In genomic region chr1:161197560-161198205, GRCh38 we compare ENCODE assay signal across 9 cellular contexts. TPM values are rescaled to one million over a fixed set of nuclear protein-coding genes. Genes with fewer than 3 reads are reported as not detected.
DNase-seq lines count a peak whose midpoint lies in the region; ATAC-seq and TF ChIP-seq lines count a peak whose summit lies in the region.
"Had no signal": no experiment of that assay in that cellular context is flagged by ENCODE, and none has a peak within 500 bp of the region (broad histone marks: within the 10 kb centered on the region; RNA-seq: fewer than 3 reads in every experiment).

No MANE protein-coding gene starts in this region.

- peak overlapping the region; percentile 28 to 92 for H3K27ac Mint-ChIP-seq in activated naive CD4-positive, alpha-beta T cell treated with anti-CD3 and anti-CD28 coated beads, Interleukin-2, amount 50 U/mL, for 72 hours
- H3K27ac Mint-ChIP-seq in immature natural killer cell, result peak overlapping the region in 1 of 6 donors; percentile 31

- H3K36me3 ChIP-seq in esophagus (ENCODE audit: control insufficient read depth in 2 of 2, insufficient read depth in 2 of 2, low read length in 1 of 2) (peaks cover 0 to 5% of the 10 kb centered on the region in 2 donors), muscle layer of duodenum (ENCODE audit: control insufficient read depth in 1 of 2, insufficient read depth in 2 of 2, low read length in 2 of 2) (peaks cover 4 to 8% of the 10 kb centered on the region in 2 donors), upper lobe of right lung (no peaks in the 10 kb centered on the region)

- intact Hi-C loops in upper lobe of right lung (cut with DNase I), result no loop called here

- no peaks in the 10 kb centered on the region for H3K9me3 Mint-ChIP-seq in activated naive CD4-positive, alpha-beta T cell treated with anti-CD3 and anti-CD28 coated beads, Interleukin-2, amount 50 U/mL, for 72 hours
- no peaks in the 10 kb centered on the region for H3K9me3 Mint-ChIP-seq in immature natural killer cell

- 56 to 74% methylated on average over 11 of the region's 11 CpGs for WGBS in esophagus, 2 donors

- TF ChIP-seq CTCF in upper lobe of right lung (IDR thresholded peaks at IDR 0.05), result no peak

- H3K36me3 Mint-ChIP-seq in activated naive CD4-positive, alpha-beta T cell treated with anti-CD3 and anti-CD28 coated beads, Interleukin-2, amount 50 U/mL, for 72 hours, result peaks cover 6 to 8% of the 10 kb centered on the region in 2 donors
- peaks cover 0 to 3% (median 0%) of the 10 kb centered on the region in 3 donors for H3K36me3 Mint-ChIP-seq in immature natural killer cell

- H3K27ac ChIP-seq in esophagus (ENCODE audit: low read depth in 2 of 2, low read length in 1 of 2), result peak overlapping the region; percentile 71 to 100
- peak overlapping the region; percentile 85 for H3K27ac ChIP-seq in muscle layer of duodenum (ENCODE audit: low read length)
- peak overlapping the region; percentile 98 for H3K27ac ChIP-seq in upper lobe of right lung

- H3K27me3 Mint-ChIP-seq in immature natural killer cell (ENCODE audit: low read depth in 3 of 3), result peaks cover 0 to 8% (median 5%) of the 10 kb centered on the region in 3 donors

- H3K9me3 ChIP-seq in esophagus (ENCODE audit: control insufficient read depth in 2 of 2, insufficient read depth in 1 of 2, low read depth in 1 of 2, low read length in 1 of 2), result no peaks in the 10 kb centered on the region
- H3K9me3 ChIP-seq in muscle layer of duodenum (ENCODE audit: control insufficient read depth in 1 of 2, low read length in 2 of 2), result no peaks in the 10 kb centered on the region
- H3K9me3 ChIP-seq in upper lobe of right lung, result no peaks in the 10 kb centered on the region
- H3K9me3 ChIP-seq: A549 had no signal

- no peak overlapping the region for H3K4me3 Mint-ChIP-seq in immature natural killer cell

- no peak for ATAC-seq in activated naive CD4-positive, alpha-beta T cell treated with anti-CD3 and anti-CD28 coated beads, Interleukin-2, amount 50 U/mL, for 72 hours
- ATAC-seq in upper lobe of right lung, result no peak
- no peak for ATAC-seq in HG03025 (IDR thresholded peaks at IDR 0.05; ENCODE audit: low FRiP score, unreplicated experiment)
- ATAC-seq: A549 had no signal

- DNase-seq in activated naive CD4-positive, alpha-beta T cell treated with anti-CD3 and anti-CD28 coated beads, Interleukin-2, amount 50 U/mL, for 72 hours (ENCODE audit: low spot score in 2 of 2), result no peak
- DNase-seq in activated naive CD4-positive, alpha-beta T cell (lab: John Stamatoyannopoulos, UW), result no peak
- DNase-seq in upper lobe of right lung (no peak), NCI-H82 treated with DMSO at 0.1 percent for 48 hours (lab: John Stamatoyannopoulos, UW; ENCODE audit: unreplicated experiment) (no peak), immature natural killer cell (no peak)

- H3K4me1 Mint-ChIP-seq in immature natural killer cell, result peaks cover 63 to 75% of the 10 kb centered on the region in 2 donors

- peaks cover 5 to 25% of the 10 kb centered on the region in 2 donors for H3K4me1 ChIP-seq in esophagus (ENCODE audit: control insufficient read depth in 2 of 2, insufficient read depth in 2 of 2, low read length in 1 of 2)
- peaks cover 22 to 47% of the 10 kb centered on the region in 2 donors for H3K4me1 ChIP-seq in muscle layer of duodenum (ENCODE audit: control insufficient read depth in 1 of 2, insufficient read depth in 2 of 2, low read length in 2 of 2)
- peaks cover 55% of the 10 kb centered on the region for H3K4me1 ChIP-seq in upper lobe of right lung

- peak overlapping the region; percentile 9 to 30 for H3K4me3 ChIP-seq in esophagus (ENCODE audit: low read depth in 1 of 2, low read length in 2 of 2)
- H3K4me3 ChIP-seq in muscle layer of duodenum (ENCODE audit: low read depth in 1 of 2, low read length in 2 of 2), result peak overlapping the region; percentile 60 to 68
- peak overlapping the region; percentile 37 for H3K4me3 ChIP-seq in upper lobe of right lung
- H3K4me3 ChIP-seq: A549 had no signal

- H3K27me3 ChIP-seq in esophagus (ENCODE audit: control insufficient read depth in 1 of 2, insufficient read depth in 2 of 2, low read length in 2 of 2) (no peaks in the 10 kb centered on the region), muscle layer of duodenum (ENCODE audit: low read depth, low read length) (no peaks in the 10 kb centered on the region), upper lobe of right lung (no peaks in the 10 kb centered on the region)

RNA-seq across cellular contexts. Expression of gene ADAMTS4, which starts 1.2 kb away (rescaled TPM):
- total RNA-seq in activated naive CD4-positive, alpha-beta T cell treated with anti-CD3 and anti-CD28 coated beads, Interleukin-2, amount 50 U/mL, for 72 hours, result 1 to 10 TPM; 2.7 to 4.2 TPM
- polyA plus RNA-seq in esophagus (1 to 10 TPM in 1 of 2 donors, under 1 TPM in 1; 0.82 to 1.1 TPM), immature natural killer cell (under 1 TPM in 2 of 3 donors, not detected in 1; 0.10 to 0.29 TPM)
- total RNA-seq in upper lobe of right lung, result 7.8 TPM
- polyA plus RNA-seq: A549 had no signal

RNA-seq across cellular contexts. Expression of gene NDUFS2, which starts 4.5 kb away (rescaled TPM):
- total RNA-seq in activated naive CD4-positive, alpha-beta T cell treated with anti-CD3 and anti-CD28 coated beads, Interleukin-2, amount 50 U/mL, for 72 hours, result 100 to 1,000 TPM; 115 to 126 TPM
- polyA plus RNA-seq in esophagus (10 to 100 TPM; 27.8 to 76.0 TPM), immature natural killer cell (100 to 1,000 TPM in 1 of 3 donors, 10 to 100 TPM in 2; 59.6 to 117 (median 99.1) TPM)
- total RNA-seq in upper lobe of right lung, result 66.9 TPM

RNA-seq across cellular contexts. Expression of gene FCER1G, which starts 17.4 kb away (rescaled TPM):
- 1 to 10 TPM in 1 of 2 donors, under 1 TPM in 1; 0.49 to 7.4 TPM for total RNA-seq in activated naive CD4-positive, alpha-beta T cell treated with anti-CD3 and anti-CD28 coated beads, Interleukin-2, amount 50 U/mL, for 72 hours
- polyA plus RNA-seq in esophagus (10 to 100 TPM; 10.0 to 14.0 TPM), immature natural killer cell (1,000 to 10,000 TPM; 1,827 to 3,702 (median 3,300) TPM)
- total RNA-seq in upper lobe of right lung, result 158 TPM

RNA-seq across cellular contexts. Expression of gene B4GALT3, which starts 20.4 kb away (rescaled TPM):
- total RNA-seq in activated naive CD4-positive, alpha-beta T cell treated with anti-CD3 and anti-CD28 coated beads, Interleukin-2, amount 50 U/mL, for 72 hours, result 10 to 100 TPM; 39.0 to 92.4 TPM
- polyA plus RNA-seq in esophagus (10 to 100 TPM; 18.3 to 18.8 TPM), immature natural killer cell (10 to 100 TPM; 38.7 to 68.0 (median 49.6) TPM)
- 35.7 TPM for total RNA-seq in upper lobe of right lung

RNA-seq across cellular contexts. Expression of gene APOA2, which starts 25.7 kb away (rescaled TPM):
- total RNA-seq in activated naive CD4-positive, alpha-beta T cell treated with anti-CD3 and anti-CD28 coated beads, Interleukin-2, amount 50 U/mL, for 72 hours, result not detected
- not detected for polyA plus RNA-seq in esophagus
- not detected for total RNA-seq in upper lobe of right lung
- polyA plus RNA-seq in immature natural killer cell, result not detected
- polyA plus RNA-seq: A549 had no signal

Comparison
In these comparisons a context has a peak if more than half of its experiments do, and no peak if none do; other contexts are left out.
1. RNA of gene FCER1G, which starts 17.4 kb away (total RNA-seq): 158 TPM in upper lobe of right lung (single experiment); 0.49 to 7.4 TPM in activated naive CD4-positive, alpha-beta T cell treated with anti-CD3 and anti-CD28 coated beads, Interleukin-2, amount 50 U/mL, for 72 hours; every median in the first group is over 10 times any median in the second.
2. Peak in every context shown above with its lines, with median percentiles within 50 percentile points of each other: H3K27ac ChIP-seq and H3K4me3 ChIP-seq.